In the genomic region with DNA sequence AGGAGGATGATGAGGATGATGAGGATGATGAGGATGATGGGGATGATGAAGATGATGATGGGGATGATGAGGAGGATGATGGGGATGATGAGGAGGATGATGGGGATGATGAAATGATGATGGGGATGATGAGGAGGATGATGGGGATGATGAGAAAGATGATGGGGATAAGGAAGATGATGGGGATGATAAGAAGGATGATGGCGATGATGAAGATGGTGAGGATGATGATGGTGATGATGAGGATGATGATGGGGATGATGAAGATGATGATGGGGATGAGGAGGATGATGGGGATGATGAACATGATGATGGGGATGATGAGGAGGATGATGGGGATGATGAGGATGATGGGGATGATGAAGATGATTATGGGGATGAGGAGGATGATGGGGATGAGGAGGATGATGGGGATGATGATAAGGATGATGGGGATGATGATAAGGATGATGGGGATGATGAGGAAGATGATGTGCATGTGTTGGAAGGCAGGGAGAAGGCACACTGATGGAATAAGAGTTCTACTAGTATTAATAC, we compare ENCODE assay signal across 19 cellular contexts.
A peak's percentile ranks its signal among the peaks of the same experiment; 100 is the strongest.
DNase-seq lines count a peak whose midpoint lies in the region; ATAC-seq, FAIRE-seq and TF ChIP-seq lines count a peak whose summit lies in the region.
"Had no signal": no experiment of that assay in that cellular context is flagged by ENCODE, and none has a peak within 500 bp of the region (broad histone marks: within the 10 kb centered on the region; RNA-seq: fewer than 3 reads in every experiment).

No MANE protein-coding gene starts in this region.

- H3K27me3 Mint-ChIP-seq in activated T-cell treated with anti-CD3 and anti-CD28 coated beads, Interleukin-2, amount 50 U/mL, for 72 hours (ENCODE audit: low read depth), result no peaks in the 10 kb centered on the region
- no peaks in the 10 kb centered on the region for H3K27me3 Mint-ChIP-seq in stimulated activated naive B cell treated with anti-CD40 and anti-IgM and Interleukin-4, amounts not matched to agents 10 μg/mL and 1 μg/mL and 100 μg/mL, for 72 hours
- H3K27me3 Mint-ChIP-seq: CD4-positive, alpha-beta T cell; IgD-negative memory B cell had no signal

- no peak overlapping the region for H2AFZ ChIP-seq in IMR-90 (replicated peaks; ENCODE audit: low read length, poor library complexity)

- H2BK120ac ChIP-seq in IMR-90 (ENCODE audit: low read depth, low read length), result no peak overlapping the region

- CTCF ChIA-PET in IMR-90 (lab: Yijun Ruan, JAX), result no interaction called here

- no peak overlapping the region for H2AK9ac ChIP-seq in IMR-90 (replicated peaks; ENCODE audit: low read depth, low read length, poor library complexity)

- dilution Hi-C loops in IMR-90 (cut with HindIII; ENCODE audit: low sequenced_read_pairs, unreplicated experiment), result no loop called here

- TF ChIP-seq EP300 in gastroesophageal sphincter (IDR thresholded peaks at IDR 0.05), result no peak

- H3K4me3 Mint-ChIP-seq in activated T-cell treated with anti-CD3 and anti-CD28 coated beads, Interleukin-2, amount 50 U/mL, for 72 hours, result no peak overlapping the region
- H3K4me3 Mint-ChIP-seq in stimulated activated naive B cell treated with anti-CD40 and anti-IgM and Interleukin-4, amounts not matched to agents 10 μg/mL and 1 μg/mL and 100 μg/mL, for 72 hours, result peak overlapping the region in 1 of 2 donors; percentile 59
- H3K4me3 Mint-ChIP-seq: CD4-positive, alpha-beta T cell had no signal

- H2AK5ac ChIP-seq in IMR-90 (ENCODE audit: low read depth, low read length), result peak overlapping the region; percentile 60; the same call in 1 of the 2 replicates

- TF ChIP-seq RAD21 in IMR-90 (IDR thresholded peaks at IDR 0.05; ENCODE audit: low read length), result no peak

- 100% methylated on average over 1 of the region's 1 CpG for WGBS in IMR-90 (ENCODE audit: extremely low coverage in 2 of 2, insufficient read length in 1 of 2), 2 experiments
- 90 to 100% methylated on average over 1 of the region's 1 CpG for WGBS in gastroesophageal sphincter (ENCODE audit: low coverage in 1 of 2), 2 donors

- peaks cover 10 to 14% of the 10 kb centered on the region in 2 donors for H3K9me3 Mint-ChIP-seq in activated T-cell treated with anti-CD3 and anti-CD28 coated beads, Interleukin-2, amount 50 U/mL, for 72 hours
- peaks cover 7 to 11% of the 10 kb centered on the region in 2 donors for H3K9me3 Mint-ChIP-seq in stimulated activated naive B cell treated with anti-CD40 and anti-IgM and Interleukin-4, amounts not matched to agents 10 μg/mL and 1 μg/mL and 100 μg/mL, for 72 hours

- H3K56ac ChIP-seq in IMR-90 (ENCODE audit: extremely low read depth, insufficient read depth, low read length), result no peak overlapping the region

- in situ Hi-C loops in IMR-90 (cut with MboI; ENCODE audit: low sequenced_read_pairs), result no loop called here

- H3K27ac Mint-ChIP-seq in activated T-cell treated with anti-CD3 and anti-CD28 coated beads, Interleukin-2, amount 50 U/mL, for 72 hours, result peak overlapping the region; percentile 0
- H3K27ac Mint-ChIP-seq in stimulated activated naive B cell treated with anti-CD40 and anti-IgM and Interleukin-4, amounts not matched to agents 10 μg/mL and 1 μg/mL and 100 μg/mL, for 72 hours, result peak overlapping the region; percentile 82
- H3K27ac Mint-ChIP-seq: CD4-positive, alpha-beta T cell; IgD-negative memory B cell had no signal

- H3K9me3 ChIP-seq in IMR-90 (ENCODE audit: control insufficient read depth, insufficient read depth, low read length) (peaks cover 2% of the 10 kb centered on the region; the same call in 1 of the 2 replicates), gastroesophageal sphincter (no peaks in the 10 kb centered on the region)
- H3K9me3 ChIP-seq: A549, HAP-1 had no signal

- H3K4me2 ChIP-seq in IMR-90 (ENCODE audit: low read depth, low read length), result no peak overlapping the region
- H3K4me2 ChIP-seq: A549 had no signal

- H3K4me1 ChIP-seq in IMR-90 (ENCODE audit: control insufficient read depth, insufficient read depth, low read length) (peaks cover 6% of the 10 kb centered on the region; the same call in 1 of the 2 replicates), gastroesophageal sphincter (peaks cover 5 to 32% (median 17%) of the 10 kb centered on the region in 3 donors)
- H3K4me1 ChIP-seq: A549, HAP-1 had no signal

- H3K4me3 ChIP-seq in IMR-90 (ENCODE audit: insufficient read depth, low read depth, low read length) (no peak overlapping the region), gastroesophageal sphincter (no peak overlapping the region)
- H3K4me3 ChIP-seq: A549, HAP-1 had no signal

- H3K18ac ChIP-seq in IMR-90 (ENCODE audit: low read depth, low read length), result no peak overlapping the region

- H3K27me3 ChIP-seq in IMR-90 (ENCODE audit: control insufficient read depth, insufficient read depth, low read length) (no peaks in the 10 kb centered on the region), gastroesophageal sphincter (no peaks in the 10 kb centered on the region)

- H4K5ac ChIP-seq in IMR-90 (ENCODE audit: low read depth, low read length), result no peak overlapping the region

- FAIRE-seq in GM12892 (lab: Jason Lieb, UNC), result peak; percentile 89
- FAIRE-seq: A549, G401.6 had no signal

- TF ChIP-seq POLR2A in GM12892 (IDR thresholded peaks at IDR 0.05; ENCODE audit: low read depth, low read length), result no peak
- TF ChIP-seq POLR2A in IMR-90 (IDR thresholded peaks at IDR 0.05; ENCODE audit: low read depth, low read length), result no peak
- no peak for TF ChIP-seq POLR2A in gastroesophageal sphincter (IDR thresholded peaks at IDR 0.05)

- H2BK5ac ChIP-seq in IMR-90 (ENCODE audit: low read depth, low read length, poor library complexity, severe bottlenecking), result no peak overlapping the region

- intact Hi-C loops in IMR-90 (cut with micrococcal nuclease), result no loop called here

- peak overlapping the region; percentile 21; the same call in 1 of the 3 replicates for H2BK15ac ChIP-seq in IMR-90 (ENCODE audit: low read depth, low read length)

- peaks cover 9 to 20% of the 10 kb centered on the region in 2 donors for H3K36me3 Mint-ChIP-seq in activated T-cell treated with anti-CD3 and anti-CD28 coated beads, Interleukin-2, amount 50 U/mL, for 72 hours (ENCODE audit: insufficient read depth in 2 of 2)
- peaks cover 12 to 14% of the 10 kb centered on the region in 2 donors for H3K36me3 Mint-ChIP-seq in stimulated activated naive B cell treated with anti-CD40 and anti-IgM and Interleukin-4, amounts not matched to agents 10 μg/mL and 1 μg/mL and 100 μg/mL, for 72 hours

- peaks cover 16 to 34% of the 10 kb centered on the region in 2 experiments for H3K79me1 ChIP-seq in IMR-90 (ENCODE audit: low read depth in 1 of 2, low read length in 2 of 2)

- POLR2A ChIA-PET in IMR-90 (lab: Charles Lee; ENCODE audit: unreplicated experiment), result no interaction called here

- H3K4ac ChIP-seq in IMR-90 (ENCODE audit: low read depth, low read length), result no peak overlapping the region

- no peak for ATAC-seq in activated T-cell treated with anti-CD3 and anti-CD28 coated beads, Interleukin-2, amount 50 U/mL, for 72 hours (replicated peaks in 1 of 2)
- ATAC-seq in IMR-90 (ENCODE audit: low read depth), result no peak
- ATAC-seq in stimulated activated naive B cell treated with anti-CD40 and anti-IgM and Interleukin-4, amounts not matched to agents 10 μg/mL and 1 μg/mL and 100 μg/mL, for 72 hours (replicated peaks), result no peak
- no peak for ATAC-seq in gastroesophageal sphincter
- no peak for ATAC-seq in HG03565 (IDR thresholded peaks at IDR 0.05; ENCODE audit: unreplicated experiment)
- ATAC-seq: A549 had no signal

- H4K20me1 ChIP-seq in IMR-90 (ENCODE audit: insufficient read depth, low read length), result no peaks in the 10 kb centered on the region

- H3K14ac ChIP-seq in IMR-90 (replicated peaks; ENCODE audit: low read depth, low read length), result no peak overlapping the region

- H3K23ac ChIP-seq in IMR-90 (ENCODE audit: low read depth, low read length), result no peak overlapping the region

- H3K36me3 ChIP-seq in IMR-90 (ENCODE audit: control insufficient read depth, insufficient read depth, low read length), result no peaks in the 10 kb centered on the region
- no peaks in the 10 kb centered on the region for H3K36me3 ChIP-seq in gastroesophageal sphincter
- H3K36me3 ChIP-seq: HAP-1 had no signal

- no peak overlapping the region for H3K9ac ChIP-seq in IMR-90 (ENCODE audit: low read depth, low read length)

- no peak overlapping the region for H2BK20ac ChIP-seq in IMR-90 (ENCODE audit: low read depth, low read length)

- BruUV-seq in IMR-90 (replicated peaks; lab: Mats Ljungman, UMichigan), result no TSS peak

- H3K27ac ChIP-seq in IMR-90 (ENCODE audit: insufficient read depth, low read length) (no peak overlapping the region), gastroesophageal sphincter (no peak overlapping the region)
- H3K27ac ChIP-seq: 22Rv1, A549, C4-2B had no signal

- DNase-seq in activated T-cell treated with anti-CD3 and anti-CD28 coated beads, Interleukin-2, amount 50 U/mL, for 72 hours, result no peak
- no peak for DNase-seq in activated T-cell treated with anti-CD3 and anti-CD28 coated beads, Interleukin-2, amount 50 U/mL, for 48 hours
- DNase-seq in GM12892 (ENCODE audit: insufficient read length) (no peak), IMR-90 (no peak), NCI-H446 treated with DMSO at 0.1 percent for 48 hours (lab: John Stamatoyannopoulos, UW) (no peak)
- no peak for DNase-seq in stimulated activated naive B cell treated with anti-CD40 and anti-IgM and Interleukin-4, amounts not matched to agents 10 μg/mL and 1 μg/mL and 100 μg/mL, for 72 hours
- DNase-seq: AML-193; CD4-positive, alpha-beta T cell; GOT3; Kasumi-1; KG1 had no signal

- no peak overlapping the region for H4K91ac ChIP-seq in IMR-90 (ENCODE audit: insufficient read depth, low read depth, low read length)

- H3K9me1 ChIP-seq in IMR-90 (ENCODE audit: insufficient read depth, low read length), result no peaks in the 10 kb centered on the region

- no peak overlapping the region for H4K8ac ChIP-seq in IMR-90 (ENCODE audit: low read depth in 2 of 2, low read length in 2 of 2)

- peaks cover 16% of the 10 kb centered on the region for H3K4me1 Mint-ChIP-seq in activated T-cell treated with anti-CD3 and anti-CD28 coated beads, Interleukin-2, amount 50 U/mL, for 72 hours (ENCODE audit: low read depth)
- peaks cover 0 to 9% of the 10 kb centered on the region in 2 donors for H3K4me1 Mint-ChIP-seq in stimulated activated naive B cell treated with anti-CD40 and anti-IgM and Interleukin-4, amounts not matched to agents 10 μg/mL and 1 μg/mL and 100 μg/mL, for 72 hours

- no peak for TF ChIP-seq CTCF in IMR-90 (conservative IDR thresholded peaks at IDR 0.05; ENCODE audit: low read depth, low read length)
- TF ChIP-seq CTCF in gastroesophageal sphincter (IDR thresholded peaks at IDR 0.05), result no peak

TF ChIP-seq in IMR-90, 13 proteins besides CTCF, POLR2A, EP300 and RAD21 (continues in another document):
- TF ChIP-seq RFX5 (IDR thresholded peaks at IDR 0.05; ENCODE audit: low read depth, low read length) (no peak), USF2 (IDR thresholded peaks at IDR 0.05; ENCODE audit: low read depth, low read length) (no peak), CEBPB (IDR thresholded peaks at IDR 0.05; ENCODE audit: low read depth, low read length) (no peak)
